ENCODE assay signal across 14 cellular contexts in the genomic region with DNA sequence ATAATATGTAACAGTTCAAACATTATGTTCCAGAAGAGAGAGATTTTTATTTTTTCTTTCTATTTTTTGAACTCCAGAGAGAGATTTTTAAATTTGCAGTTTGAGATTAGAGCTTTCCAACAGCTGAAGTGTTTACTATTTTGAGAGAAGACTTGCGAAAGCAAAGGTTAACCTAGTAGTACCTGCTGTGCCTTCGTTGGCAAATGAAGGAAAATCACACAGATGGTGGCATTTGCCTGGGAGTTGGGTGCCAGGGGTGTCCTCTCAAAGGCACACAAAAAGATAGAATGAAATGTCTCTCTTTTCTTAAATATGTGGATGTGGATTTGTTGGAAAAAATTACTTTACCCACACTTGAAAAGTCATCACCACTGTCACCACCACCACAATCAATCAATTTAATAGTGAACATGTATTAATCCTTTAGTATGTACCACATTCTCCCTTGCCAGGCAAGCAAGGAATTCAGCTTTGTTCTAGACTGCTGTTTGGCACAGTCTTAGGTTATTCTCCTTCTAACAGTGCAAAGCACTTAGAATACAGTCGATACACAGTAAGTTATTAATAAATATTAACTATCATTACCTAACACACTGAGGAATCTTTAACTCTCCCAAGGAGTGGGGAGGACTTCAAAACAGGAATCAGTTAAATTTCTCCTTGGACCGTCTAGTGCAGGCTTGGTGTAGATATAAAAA.
DNase-seq lines count a peak whose midpoint lies in the region; ATAC-seq, FAIRE-seq and TF ChIP-seq lines count a peak whose summit lies in the region.
"Had no signal": no experiment of that assay in that cellular context is flagged by ENCODE, and none has a peak within 500 bp of the region (broad histone marks: within the 10 kb centered on the region; RNA-seq: fewer than 3 reads in every experiment).

No MANE protein-coding gene starts in this region.

- ATAC-seq in left ventricle myocardium superior (peak; percentile 79), right cardiac atrium (no peak), right lobe of liver (peak; percentile 75 to 88 (median 84)), gastrocnemius medialis (peak in 1 of 2 donors; percentile 79)
- ATAC-seq: GM23338 had no signal

- no peaks in the 10 kb centered on the region for H3K4me1 ChIP-seq in right cardiac atrium (ENCODE audit: control insufficient read depth, insufficient read depth, low read length)
- no peaks in the 10 kb centered on the region for H3K4me1 ChIP-seq in right lobe of liver
- peaks cover 5 to 9% of the 10 kb centered on the region in 2 donors for H3K4me1 ChIP-seq in gastrocnemius medialis

- H3K9me3 ChIP-seq in right cardiac atrium (ENCODE audit: control insufficient read depth, low read length) (no peaks in the 10 kb centered on the region), right lobe of liver (no peaks in the 10 kb centered on the region), gastrocnemius medialis (peaks cover 0 to 2% (median 0%) of the 10 kb centered on the region in 3 donors)

- TF ChIP-seq POLR2A in right lobe of liver (IDR thresholded peaks at IDR 0.05): no peak
- no peak for TF ChIP-seq POLR2A in gastrocnemius medialis (IDR thresholded peaks at IDR 0.05)

- WGBS in right cardiac atrium: 46% methylated on average over 4 of the region's 4 CpGs
- 52% methylated on average over 4 of the region's 4 CpGs for WGBS in right lobe of liver (ENCODE audit: insufficient coverage, low coverage, low lambda C conversion rate, missing lambda C conversion rate)

- intact Hi-C loops in left ventricle myocardium superior (cut with micrococcal nuclease) (no loop called here), right cardiac atrium (cut with DNase I) (no loop called here), right lobe of liver (cut with DNase I) (no loop called here), gastrocnemius medialis (cut with DNase I; ENCODE audit: low total_unique reads) (no loop called here)

- H3K4me3 ChIP-seq in right cardiac atrium (ENCODE audit: low read length) (no peak overlapping the region), right lobe of liver (peak overlapping the region in 1 of 3 donors; percentile 12), gastrocnemius medialis (no peak overlapping the region)
- H3K4me3 ChIP-seq: GM23338 had no signal

- H3K27me3 ChIP-seq in right cardiac atrium (ENCODE audit: control insufficient read depth, insufficient read depth) (no peaks in the 10 kb centered on the region), right lobe of liver (no peaks in the 10 kb centered on the region), gastrocnemius medialis (no peaks in the 10 kb centered on the region)

- no peak for FAIRE-seq in frontal cortex (lab: Jason Lieb, UNC)
- FAIRE-seq: A204.1, GM12891 had no signal

- DNase-seq in left ventricle myocardium superior (no peak), right cardiac atrium (no peak), cerebellum (ENCODE audit: low spot score) (peak; percentile 53), right lobe of liver (peak in 1 of 3 donors; percentile 52), gastrocnemius medialis (peak in 1 of 2 donors; percentile 11), frontal cortex (ENCODE audit: low spot score in 2 of 2) (no peak), RKO (ENCODE audit: low spot score) (no peak)
- no peak for DNase-seq in activated CD4-positive, alpha-beta T cell treated with anti-CD3 and anti-CD28 coated beads, Interleukin-2, amount 50 U/mL, for 1 hour
- DNase-seq: CD4-positive, alpha-beta T cell; DMS79; H7 had no signal

- H3K27ac ChIP-seq in right cardiac atrium (ENCODE audit: low read length) (no peak overlapping the region), right lobe of liver (peak overlapping the region in 2 of 3 donors; percentile 32 to 56), gastrocnemius medialis (peak overlapping the region; percentile 20 to 45 (median 34))

- H3K36me3 ChIP-seq in right lobe of liver: no peaks in the 10 kb centered on the region
- no peaks in the 10 kb centered on the region for H3K36me3 ChIP-seq in gastrocnemius medialis

- in situ Hi-C loops in gastrocnemius medialis (cut with MboI; ENCODE audit: low sequenced_read_pairs in 4 of 4): no loop called here

- TF ChIP-seq CTCF in right lobe of liver (IDR thresholded peaks at IDR 0.05) (no peak), gastrocnemius medialis (IDR thresholded peaks at IDR 0.05 in 4 of 5, conservative IDR thresholded peaks at IDR 0.05 in 1 of 5) (no peak)

Comparison
In these comparisons a context has a peak if more than half of its experiments do, and no peak if none do; other contexts are left out.
1. ATAC-seq: peak in left ventricle myocardium superior (single experiment) and right lobe of liver (4 of 4); none in right cardiac atrium (0 of 2).